ENCODE assay signal across 19 cellular contexts in the genomic region with DNA sequence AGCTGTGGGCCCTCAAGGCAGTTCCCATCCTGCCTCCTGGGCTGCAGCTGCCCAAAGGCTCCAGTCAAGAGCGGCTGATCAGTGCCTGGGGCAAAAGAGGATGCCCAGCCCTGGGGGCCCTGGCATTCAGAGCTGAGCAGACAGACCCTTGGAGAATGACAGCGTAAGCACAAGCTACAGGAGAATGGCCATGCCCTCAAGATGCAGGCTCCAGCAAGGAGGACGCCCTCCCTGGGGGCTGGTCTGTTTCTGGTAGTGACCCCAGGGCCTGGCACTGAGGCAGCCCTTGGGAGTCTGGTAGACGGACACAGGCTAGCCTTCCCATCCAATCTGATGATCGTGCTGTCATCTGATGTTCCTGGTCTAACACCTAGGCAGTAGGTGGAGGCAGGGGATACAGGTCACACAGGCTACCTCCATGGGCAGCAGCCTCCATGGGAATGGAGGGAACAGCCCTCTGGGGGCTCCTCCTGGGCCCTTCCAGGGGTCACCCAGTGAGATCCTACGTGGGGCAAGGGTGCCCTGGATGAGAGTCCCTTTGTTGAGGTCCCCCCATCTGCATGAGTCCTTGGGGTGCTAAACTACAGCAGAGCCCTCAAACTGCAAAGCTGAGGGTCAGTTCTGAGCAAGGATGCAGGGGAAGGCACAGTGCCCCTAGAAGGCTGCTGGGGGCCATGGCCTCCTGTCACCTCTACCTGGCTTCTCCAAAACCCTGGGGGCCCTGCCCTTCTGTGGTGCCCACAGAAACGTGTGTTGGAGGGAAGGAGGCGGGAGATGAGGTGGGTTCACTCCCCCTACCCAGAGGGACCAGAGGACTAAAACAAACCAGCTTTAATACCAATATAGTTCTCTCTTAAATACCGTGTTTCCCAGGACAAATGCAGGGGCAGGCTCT. TPM values are rescaled to one million over a fixed set of nuclear protein-coding genes. Genes with fewer than 3 reads are reported as not detected.
DNase-seq lines count a peak whose midpoint lies in the region; ATAC-seq, FAIRE-seq and TF ChIP-seq lines count a peak whose summit lies in the region.
"Had no signal": no experiment of that assay in that cellular context is flagged by ENCODE, and none has a peak within 500 bp of the region (broad histone marks: within the 10 kb centered on the region; RNA-seq: fewer than 3 reads in every experiment).

No MANE protein-coding gene starts in this region.

- H3K4me3 ChIP-seq in right atrium auricular region (no peak overlapping the region), kidney (ENCODE audit: low read length in 2 of 2) (no peak overlapping the region)
- H3K4me3 ChIP-seq: PC-9 had no signal

- H3K4me1 ChIP-seq in right atrium auricular region (no peaks in the 10 kb centered on the region), kidney (ENCODE audit: control insufficient read depth in 1 of 2, insufficient read depth in 1 of 2, low read depth in 1 of 2, low read length in 2 of 2) (no peaks in the 10 kb centered on the region)

- H3K27ac ChIP-seq in right atrium auricular region (no peak overlapping the region), kidney (ENCODE audit: low read depth in 2 of 2, low read length in 2 of 2) (no peak overlapping the region)
- H3K27ac ChIP-seq: PC-9 had no signal

- TF ChIP-seq CTCF in right atrium auricular region (IDR thresholded peaks at IDR 0.05) (no peak), GM13976 (IDR thresholded peaks at IDR 0.05; ENCODE audit: borderline replicate concordance, control extremely low read depth, extremely low read depth, insufficient read depth, missing control alignments) (no peak), kidney (IDR thresholded peaks at IDR 0.05; ENCODE audit: borderline replicate concordance, extremely low read depth, insufficient read depth) (no peak), D721Med (IDR thresholded peaks at IDR 0.05; ENCODE audit: insufficient read depth, missing control alignments) (no peak)

- DNase-seq in Right ventricle myocardium inferior (ENCODE audit: missing footprints) (peak; percentile 37), right atrium auricular region (ENCODE audit: low spot score) (no peak), GM13976 (ENCODE audit: low spot score) (peak; percentile 13), kidney (peak; percentile 52), sciatic nerve (ENCODE audit: low spot score) (peak; percentile 51), D721Med (ENCODE audit: insufficient read length, low spot score) (no peak), HuH-7 (ENCODE audit: low spot score) (no peak), Ammon's horn (ENCODE audit: low spot score) (no peak)
- DNase-seq: DMS 273 treated with DMSO at 0.1 percent for 48 hours, GF-D8, NCI-H1048, NCI-H2081 treated with DMSO at 0.1 percent for 48 hours, NCI-H510A treated with DMSO at 0.1 percent for 48 hours had no signal

- no peaks in the 10 kb centered on the region for H3K27me3 ChIP-seq in right atrium auricular region

- intact Hi-C loops in Right ventricle myocardium inferior (cut with DNase I) (no loop called here), kidney (cut with DNase I) (no loop called here), sciatic nerve (cut with DNase I) (no loop called here)

- H3K9ac ChIP-seq in kidney (ENCODE audit: low read length in 2 of 2), result no peak overlapping the region

- H3K9me3 ChIP-seq in right atrium auricular region, result no peaks in the 10 kb centered on the region
- H3K9me3 ChIP-seq in kidney (ENCODE audit: control insufficient read depth in 1 of 2, low read length in 2 of 2), result no peaks in the 10 kb centered on the region

- FAIRE-seq in kidney (lab: Jason Lieb, UNC) (no peak), D721Med (lab: Jason Lieb, UNC) (no peak)
- FAIRE-seq: A204.1, H54, HepG2 had no signal

- in situ Hi-C loops in GM13976 (cut with MboI; ENCODE audit: low sequenced_read_pairs, unreplicated experiment), result no loop called here

- peaks cover 28% of the 10 kb centered on the region for H3K36me3 ChIP-seq in right atrium auricular region
- H3K36me3 ChIP-seq in kidney (ENCODE audit: control insufficient read depth in 1 of 2, insufficient read depth in 2 of 2, low read length in 2 of 2), result peaks cover 0 to 2% of the 10 kb centered on the region in 2 donors

- ATAC-seq in Right ventricle myocardium inferior (peak; percentile 15), sciatic nerve (no peak)

RNA-seq across cellular contexts. Expression of a gene that starts 10.2 kb away (rescaled TPM):
- total RNA-seq in Right ventricle myocardium inferior (172 TPM), right atrium auricular region (100 to 1,000 TPM; 196 to 213 TPM), kidney (320 TPM), sciatic nerve (366 TPM)
- 87.5 TPM for polyA plus RNA-seq in kidney (ENCODE audit: insufficient read depth, low read depth, low replicate concordance)

RNA-seq across cellular contexts. Expression of a gene that starts 14.4 kb away (rescaled TPM):
- total RNA-seq in Right ventricle myocardium inferior, result 11.3 TPM
- total RNA-seq in right atrium auricular region, result 10 to 100 TPM; 19.4 to 20.4 TPM
- total RNA-seq in kidney, result 12.5 TPM
- 15.4 TPM for polyA plus RNA-seq in kidney (ENCODE audit: insufficient read depth, low read depth, low replicate concordance)
- 18.0 TPM for total RNA-seq in sciatic nerve

RNA-seq across cellular contexts. Expression of a gene that starts 21.8 kb away (rescaled TPM):
- total RNA-seq in Right ventricle myocardium inferior (8.4 TPM), right atrium auricular region (1 to 10 TPM; 7.2 to 9.8 TPM), kidney (20.9 TPM), sciatic nerve (17.7 TPM)
- 24.0 TPM for polyA plus RNA-seq in kidney (ENCODE audit: insufficient read depth, low read depth, low replicate concordance)

RNA-seq across cellular contexts. Expression of a gene that starts 28.8 kb away (rescaled TPM):
- total RNA-seq in Right ventricle myocardium inferior, result 179 TPM
- 10 to 100 TPM; 17.8 to 84.7 TPM for total RNA-seq in right atrium auricular region
- total RNA-seq in kidney, result 8.6 TPM
- polyA plus RNA-seq in kidney (ENCODE audit: insufficient read depth, low read depth, low replicate concordance), result 2.5 TPM
- total RNA-seq in sciatic nerve, result 8.1 TPM
- total RNA-seq: Daoy had no signal

RNA-seq across cellular contexts. Expression of a gene that starts 44.6 kb away (rescaled TPM):
- total RNA-seq in Right ventricle myocardium inferior (46.8 TPM), right atrium auricular region (10 to 100 TPM; 28.1 to 30.4 TPM), kidney (42.6 TPM), sciatic nerve (39.7 TPM)
- 14.1 TPM for polyA plus RNA-seq in kidney (ENCODE audit: insufficient read depth, low read depth, low replicate concordance)
- total RNA-seq: Daoy, HepG2, MCF 10A had no signal

Comparison
In these comparisons a context has a peak if more than half of its experiments do, and no peak if none do; other contexts are left out.
1. DNase-seq: peak in Right ventricle myocardium inferior (single experiment), GM13976 (single experiment), kidney (single experiment) and sciatic nerve (single experiment); none in right atrium auricular region (single experiment), D721Med (single experiment), HuH-7 (single experiment) and Ammon's horn (single experiment).